In the genomic region with DNA sequence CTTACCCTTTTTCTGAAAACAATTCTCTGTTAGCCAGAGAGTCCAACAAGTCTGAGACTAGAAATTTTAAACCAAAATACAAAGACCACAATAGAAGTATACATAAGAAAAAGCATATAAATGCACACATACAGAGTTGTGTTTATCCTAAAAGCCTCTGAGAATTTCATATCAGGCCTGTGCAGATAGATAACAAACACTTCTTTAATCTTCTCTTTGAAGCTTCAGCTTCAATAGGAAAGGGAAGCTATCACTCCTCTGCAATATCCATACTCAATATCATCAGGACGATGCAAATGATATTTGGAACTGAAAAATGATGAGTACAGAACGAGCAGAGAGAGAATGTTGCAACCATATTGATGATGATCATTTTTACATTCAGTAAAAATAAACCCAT, we compare ENCODE assay signal across 21 cellular contexts.
DNase-seq lines count a peak whose midpoint lies in the region; ATAC-seq, FAIRE-seq and TF ChIP-seq lines count a peak whose summit lies in the region.
"Had no signal": no experiment of that assay in that cellular context is flagged by ENCODE, and none has a peak within 500 bp of the region (broad histone marks: within the 10 kb centered on the region; RNA-seq: fewer than 3 reads in every experiment).

No MANE protein-coding gene starts in this region.

- in situ Hi-C loops in K562 (cut with MboI): no loop called here

- no peaks in the 10 kb centered on the region for H3K9me1 ChIP-seq in K562 (ENCODE audit: control insufficient read depth, insufficient read depth, low read length)

- CTCF ChIA-PET in K562 (lab: Yijun Ruan, JAX; ENCODE audit: low intra/inter-chr PET ratio): interaction anchor here (0.5 kb wide), 1 partner anchor 214 kb away, joined by 3 read pairs; no protein-coding TSS in a partner anchor

- no peaks in the 10 kb centered on the region for H3K79me2 ChIP-seq in K562 (ENCODE audit: control insufficient read depth, insufficient read depth, low read length)

- no peak overlapping the region for H3K27ac ChIP-seq in K562 (ENCODE audit: extremely low read depth, low read depth, low read length)
- no peak overlapping the region for H3K27ac ChIP-seq in pancreas
- H3K27ac ChIP-seq: C4-2B had no signal

- H3K9me3 Mint-ChIP-seq in activated naive CD8-positive, alpha-beta T cell (ENCODE audit: low read depth): no peaks in the 10 kb centered on the region
- no peaks in the 10 kb centered on the region for H3K9me3 Mint-ChIP-seq in activated naive CD8-positive, alpha-beta T cell treated with anti-CD3 and anti-CD28 coated beads for 36 hours
- H3K9me3 Mint-ChIP-seq: CD8-positive, alpha-beta T cell; H9 had no signal

- no peaks in the 10 kb centered on the region for H3K9me3 ChIP-seq in K562 (replicated peaks; ENCODE audit: control insufficient read depth, insufficient read depth, low read depth, low read length)
- H3K9me3 ChIP-seq in pancreas: no peaks in the 10 kb centered on the region
- H3K9me3 ChIP-seq: BE2C had no signal

- ATAC-seq in K562: no peak
- no peak for ATAC-seq in pancreas
- ATAC-seq: CD8-positive, alpha-beta T cell had no signal

- no peak overlapping the region for H3K4me3 Mint-ChIP-seq in activated naive CD8-positive, alpha-beta T cell
- no peak overlapping the region for H3K4me3 Mint-ChIP-seq in activated naive CD8-positive, alpha-beta T cell treated with anti-CD3 and anti-CD28 coated beads for 36 hours
- H3K4me3 Mint-ChIP-seq: CD8-positive, alpha-beta T cell; H9 had no signal

- peak; percentile 33 for TF ChIP-seq EP300 in K562 (IDR thresholded peaks at IDR 0.05; ENCODE audit: low read length)

- DNase-seq in activated naive CD8-positive, alpha-beta T cell treated with anti-CD3 and anti-CD28 coated beads for 36 hours: no peak
- DNase-seq in OCI-M1 (lab: John Stamatoyannopoulos, UW) (peak; percentile 36), K562 (ENCODE audit: extremely low read depth in 1 of 4, low spot score in 3 of 4) (no peak), NCI-H1105 (lab: John Stamatoyannopoulos, UW) (no peak), pancreas (no peak), NCI-H774 (lab: John Stamatoyannopoulos, UW) (no peak)
- DNase-seq: BE2C; CD8-positive, alpha-beta T cell; COR-L47; DMS153; DMS79 treated with DMSO at 0.1 percent for 48 hours; EL; GOT3; H9 had no signal

- intact Hi-C loops in K562 (cut with micrococcal nuclease): no loop called here
- intact Hi-C loops in pancreas (cut with DNase I): no loop called here

- H4K20me1 ChIP-seq in K562 (replicated peaks; ENCODE audit: control insufficient read depth, insufficient read depth, low read length): no peaks in the 10 kb centered on the region

- H3K4me2 ChIP-seq in K562 (ENCODE audit: insufficient read depth, low read length): no peak overlapping the region

- FAIRE-seq in K562 (lab: Jason Lieb, UNC) (no peak), pancreas (lab: Jason Lieb, UNC) (no peak)
- FAIRE-seq: A204.1, D721Med, G401.6, GM12891, GM19239 had no signal

- peak overlapping the region; percentile 76 for H3K27ac Mint-ChIP-seq in activated naive CD8-positive, alpha-beta T cell
- H3K27ac Mint-ChIP-seq in activated naive CD8-positive, alpha-beta T cell treated with anti-CD3 and anti-CD28 coated beads for 36 hours: no peak overlapping the region
- H3K27ac Mint-ChIP-seq: CD8-positive, alpha-beta T cell; H9 had no signal

- no peaks in the 10 kb centered on the region for H3K36me3 ChIP-seq in K562 (ENCODE audit: control insufficient read depth, insufficient read depth, low read length)
- no peaks in the 10 kb centered on the region for H3K36me3 ChIP-seq in pancreas
- H3K36me3 ChIP-seq: BE2C had no signal

- no peak for TF ChIP-seq POLR2A in K562 (conservative IDR thresholded peaks at IDR 0.05)

- peaks cover 7% of the 10 kb centered on the region for H3K36me3 Mint-ChIP-seq in activated naive CD8-positive, alpha-beta T cell
- H3K36me3 Mint-ChIP-seq in activated naive CD8-positive, alpha-beta T cell treated with anti-CD3 and anti-CD28 coated beads for 36 hours: peaks cover 21% of the 10 kb centered on the region

- H3K4me1 Mint-ChIP-seq in activated naive CD8-positive, alpha-beta T cell (ENCODE audit: low read depth): peaks cover 45% of the 10 kb centered on the region
- H3K4me1 Mint-ChIP-seq in activated naive CD8-positive, alpha-beta T cell treated with anti-CD3 and anti-CD28 coated beads for 36 hours: peaks cover 18% of the 10 kb centered on the region
- H3K4me1 Mint-ChIP-seq: H9 had no signal

- no peak overlapping the region for H3K9ac ChIP-seq in K562 (ENCODE audit: insufficient read depth in 1 of 2, low read depth in 2 of 2, low read length in 2 of 2)

- no peak for TF ChIP-seq RAD21 in K562 (CRISPR knock-in tag; conservative IDR thresholded peaks at IDR 0.05 in 1 of 2, IDR thresholded peaks at IDR 0.05 in 1 of 2)

- TF ChIP-seq CTCF in K562 (IDR thresholded peaks at IDR 0.05 in 2 of 3, conservative IDR thresholded peaks at IDR 0.05 in 1 of 3; ENCODE audit: insufficient read depth in 2 of 3, low read depth in 1 of 3, low read length in 3 of 3) (no peak), pancreas (IDR thresholded peaks at IDR 0.05) (no peak)

- H3K4me3 ChIP-seq in K562 (no peak overlapping the region), pancreas (no peak overlapping the region)

- H3K27me3 Mint-ChIP-seq in activated naive CD8-positive, alpha-beta T cell: no peaks in the 10 kb centered on the region
- no peaks in the 10 kb centered on the region for H3K27me3 Mint-ChIP-seq in activated naive CD8-positive, alpha-beta T cell treated with anti-CD3 and anti-CD28 coated beads for 36 hours

- peaks cover 0 to 9% of the 10 kb centered on the region in 2 experiments; a peak in 1 of 5 replicates for H3K4me1 ChIP-seq in K562 (replicated peaks in 1 of 2; ENCODE audit: control insufficient read depth in 2 of 2, insufficient read depth in 2 of 2, low read length in 2 of 2)
- H3K4me1 ChIP-seq in pancreas: no peaks in the 10 kb centered on the region
- H3K4me1 ChIP-seq: BE2C had no signal

- WGBS in K562 (ENCODE audit: insufficient coverage, low coverage, missing lambda C conversion rate): 0% methylated on average over 2 of the region's 2 CpGs
- 53 to 58% methylated on average over 2 of the region's 2 CpGs for WGBS in pancreas, 2 donors

- no peaks in the 10 kb centered on the region for H3K27me3 ChIP-seq in K562 (ENCODE audit: control insufficient read depth in 2 of 2, insufficient read depth in 2 of 2, low read length in 2 of 2)
- H3K27me3 ChIP-seq in pancreas: peaks cover 0 to 5% (median 0%) of the 10 kb centered on the region in 4 donors

- POLR2A ChIA-PET in K562 (lab: Yijun Ruan, JAX): interaction anchor here (0.7 to 1.6 kb wide), 2 partner anchors 17 to 19 kb away, joined by 3 read pairs; no protein-coding TSS in a partner anchor

- H2AFZ ChIP-seq in K562 (ENCODE audit: low read depth, low read length): no peak overlapping the region

- no TSS peak for BruUV-seq in K562 (replicated peaks; lab: Mats Ljungman, UMichigan)

TF ChIP-seq in K562, 482 proteins besides CTCF, POLR2A, EP300 and RAD21 (continues in another document):
- peak; percentile 54; the same call in 1 of the 2 replicates for TF ChIP-seq PML (IDR thresholded peaks at IDR 0.05; ENCODE audit: low read length)
- peak; percentile 73 for TF ChIP-seq CBFA2T3 (IDR thresholded peaks at IDR 0.05)
- TF ChIP-seq KAT2B (IDR thresholded peaks at IDR 0.05; ENCODE audit: low read depth, low read length): no peak
- TF ChIP-seq MTA2 (IDR thresholded peaks at IDR 0.05; ENCODE audit: low read depth): peak; percentile 44
- TF ChIP-seq, protein P1, sequence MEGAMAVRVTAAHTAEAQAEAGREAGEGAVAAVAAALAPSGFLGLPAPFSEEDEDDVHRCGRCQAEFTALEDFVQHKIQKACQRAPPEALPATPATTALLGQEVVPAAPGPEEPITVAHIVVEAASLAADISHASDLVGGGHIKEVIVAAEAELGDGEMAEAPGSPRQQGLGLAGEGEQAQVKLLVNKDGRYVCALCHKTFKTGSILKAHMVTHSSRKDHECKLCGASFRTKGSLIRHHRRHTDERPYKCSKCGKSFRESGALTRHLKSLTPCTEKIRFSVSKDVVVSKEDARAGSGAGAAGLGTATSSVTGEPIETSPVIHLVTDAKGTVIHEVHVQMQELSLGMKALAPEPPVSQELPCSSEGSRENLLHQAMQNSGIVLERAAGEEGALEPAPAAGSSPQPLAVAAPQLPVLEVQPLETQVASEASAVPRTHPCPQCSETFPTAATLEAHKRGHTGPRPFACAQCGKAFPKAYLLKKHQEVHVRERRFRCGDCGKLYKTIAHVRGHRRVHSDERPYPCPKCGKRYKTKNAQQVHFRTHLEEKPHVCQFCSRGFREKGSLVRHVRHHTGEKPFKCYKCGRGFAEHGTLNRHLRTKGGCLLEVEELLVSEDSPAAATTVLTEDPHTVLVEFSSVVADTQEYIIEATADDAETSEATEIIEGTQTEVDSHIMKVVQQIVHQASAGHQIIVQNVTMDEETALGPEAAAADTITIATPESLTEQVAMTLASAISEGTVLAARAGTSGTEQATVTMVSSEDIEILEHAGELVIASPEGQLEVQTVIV (CRISPR knock-in tag; IDR thresholded peaks at IDR 0.05; ENCODE audit: borderline replicate concordance): no peak
- TF ChIP-seq NKRF (IDR thresholded peaks at IDR 0.05; ENCODE audit: borderline replicate concordance): no peak
- peak; percentile 74; the same call in 1 of the 2 replicates for TF ChIP-seq SMARCA4 (IDR thresholded peaks at IDR 0.05)
- TF ChIP-seq MECOM (CRISPR knock-in tag; IDR thresholded peaks at IDR 0.05): no peak
- peak; percentile 76 for TF ChIP-seq TEAD4 (IDR thresholded peaks at IDR 0.05; ENCODE audit: low read length)
- TF ChIP-seq TEAD4 (CRISPR knock-in tag; IDR thresholded peaks at IDR 0.05; ENCODE audit: borderline replicate concordance): no peak
- TF ChIP-seq NR3C1 (CRISPR knock-in tag; IDR thresholded peaks at IDR 0.05): no peak
- no peak for TF ChIP-seq KLF13 (tag; IDR thresholded peaks at IDR 0.05; ENCODE audit: borderline replicate concordance, low read depth)
- TF ChIP-seq ARID1B (IDR thresholded peaks at IDR 0.05): peak; percentile 86
- no peak for TF ChIP-seq ZNF316 (IDR thresholded peaks at IDR 0.05)
